Comparison of ENCODE assay signal across 1 cellular context in the genomic region with DNA sequence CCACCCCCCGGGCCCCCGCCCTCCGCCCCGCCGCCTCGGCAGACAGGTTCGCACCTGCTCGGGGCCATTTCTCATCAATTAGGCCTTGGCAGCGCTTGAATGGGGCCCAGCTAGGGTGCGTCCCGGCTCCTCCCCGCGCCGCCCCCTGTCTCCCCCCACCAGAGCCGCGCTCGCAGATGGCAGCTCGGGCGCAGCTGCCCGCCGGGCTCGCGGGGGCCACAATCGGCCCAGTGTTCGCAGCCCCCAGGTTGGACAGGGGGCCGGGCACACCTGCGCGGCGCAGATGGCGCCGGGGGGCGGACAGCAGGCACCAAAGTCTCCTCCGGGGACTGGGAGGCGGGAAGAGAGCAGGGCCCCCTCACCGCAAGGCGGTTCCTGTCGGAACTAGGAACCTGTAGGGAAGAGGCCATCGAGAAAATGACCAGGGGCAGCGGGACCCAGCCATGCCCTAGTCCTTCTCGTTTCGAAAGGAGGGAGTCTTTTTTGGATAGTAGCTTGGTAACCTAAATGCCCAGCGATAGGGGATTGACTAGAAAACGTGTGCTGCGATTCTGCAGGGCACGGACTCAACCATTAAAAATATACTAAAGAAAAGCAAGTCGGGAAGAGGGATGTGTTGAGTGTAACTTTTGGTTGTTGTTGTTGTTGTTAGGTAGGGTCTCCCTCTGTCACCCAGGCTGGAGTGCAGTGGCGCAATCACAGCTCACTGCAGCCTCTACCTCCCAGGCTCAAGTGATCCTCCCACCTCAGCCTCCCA.
TF ChIP-seq lines count a peak whose summit lies in the region.

No MANE protein-coding gene starts in this region.

TF ChIP-seq in WTC11, 78 proteins besides CTCF, POLR2A, EP300 and RAD21:
- TF ChIP-seq, protein P1, sequence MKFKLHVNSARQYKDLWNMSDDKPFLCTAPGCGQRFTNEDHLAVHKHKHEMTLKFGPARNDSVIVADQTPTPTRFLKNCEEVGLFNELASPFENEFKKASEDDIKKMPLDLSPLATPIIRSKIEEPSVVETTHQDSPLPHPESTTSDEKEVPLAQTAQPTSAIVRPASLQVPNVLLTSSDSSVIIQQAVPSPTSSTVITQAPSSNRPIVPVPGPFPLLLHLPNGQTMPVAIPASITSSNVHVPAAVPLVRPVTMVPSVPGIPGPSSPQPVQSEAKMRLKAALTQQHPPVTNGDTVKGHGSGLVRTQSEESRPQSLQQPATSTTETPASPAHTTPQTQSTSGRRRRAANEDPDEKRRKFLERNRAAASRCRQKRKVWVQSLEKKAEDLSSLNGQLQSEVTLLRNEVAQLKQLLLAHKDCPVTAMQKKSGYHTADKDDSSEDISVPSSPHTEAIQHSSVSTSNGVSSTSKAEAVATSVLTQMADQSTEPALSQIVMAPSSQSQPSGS (CRISPR knock-in tag; IDR thresholded peaks at IDR 0.05; ENCODE audit: borderline replicate concordance, low read depth) = no peak
- 0 out of 2 replicates have a peak, but pooled peaks have one; percentile 44 for TF ChIP-seq E2F5 (CRISPR knock-in tag; IDR thresholded peaks at IDR 0.05)
